ENCODE assay signal across 8 cellular contexts in genomic region chr18:13726972-13727331, GRCh38. TPM values are rescaled to one million over a fixed set of nuclear protein-coding genes. Genes with fewer than 3 reads are reported as not detected.
DNase-seq lines count a peak whose midpoint lies in the region; ATAC-seq and TF ChIP-seq lines count a peak whose summit lies in the region.

No MANE protein-coding gene starts in this region.

- 0% methylated on average over 3 of the region's 30 CpGs for WGBS in mammary epithelial cell (ENCODE audit: low coverage, missing lambda C conversion rate)

- ATAC-seq in HG03095 (IDR thresholded peaks at IDR 0.05; ENCODE audit: unreplicated experiment) (peak; percentile 9), left colon (peak; percentile 37)

- H4K20me1 ChIP-seq in mammary epithelial cell (ENCODE audit: insufficient read depth, low read length), result no peaks in the 10 kb centered on the region

- peak overlapping the region; percentile 91 to 98 (median 92) for H3K4me3 ChIP-seq in mammary epithelial cell (replicated peaks in 1 of 3; ENCODE audit: insufficient read depth in 1 of 3, low read depth in 2 of 3, low read length in 3 of 3)

- peak; percentile 13 for DNase-seq in stimulated activated CD8-positive, alpha-beta memory T cell treated with anti-CD3 and anti-CD28 coated beads, Interleukin-12 subunit alpha, Interleukin-12 subunit beta, amount 100 ng/mL, for 1 hour (ENCODE audit: low read depth)
- DNase-seq in stimulated activated CD8-positive, alpha-beta memory T cell treated with anti-CD3 and anti-CD28 coated beads, Interleukin-4, amount 100 ng/mL, for 48 hours, result no peak
- DNase-seq in RWPE1 (ENCODE audit: low spot score) (peak; percentile 40), mammary epithelial cell (peak; percentile 62), left colon (peak; percentile 61 to 66), KG1 (lab: John Stamatoyannopoulos, UW) (no peak)
- DNase-seq in stimulated activated CD4-positive, alpha-beta T cell treated with anti-CD3 and anti-CD28 coated beads, TNF-alpha, amount 100 ng/mL, for 24 hours (ENCODE audit: low read depth in 3 of 3), result peak in 2 of 3 experiments; percentile 1 to 12

- H3K27me3 ChIP-seq in mammary epithelial cell (ENCODE audit: insufficient read depth, low read length), result no peaks in the 10 kb centered on the region

- dilution Hi-C loops in mammary epithelial cell (cut with HindIII; ENCODE audit: low sequenced_read_pairs), result loop anchor here (10.0 kb wide), 1 partner anchor 172 kb away; no protein-coding TSS in a partner anchor

- CTCF ChIA-PET in RWPE1 (lab: Yijun Ruan, JAX) (interaction anchor here (0.6 kb wide), 1 partner anchor 87 kb away, joined by 5 read pairs; no protein-coding TSS in a partner anchor), mammary epithelial cell (lab: Charles Lee; ENCODE audit: low non-redundant PET) (no interaction called here)

- H3K79me2 ChIP-seq in mammary epithelial cell (ENCODE audit: insufficient read depth, low read length), result peaks cover 99% of the 10 kb centered on the region

- BruUV-seq in mammary epithelial cell (replicated peaks; lab: Mats Ljungman, UMichigan), result no TSS peak

- H3K9me3 ChIP-seq in mammary epithelial cell (replicated peaks; ENCODE audit: insufficient read depth, low read length), result no peaks in the 10 kb centered on the region

- POLR2A ChIA-PET in RWPE1 (lab: Yijun Ruan, JAX; ENCODE audit: low non-redundant PET), result no interaction called here

- H3K9ac ChIP-seq in mammary epithelial cell (ENCODE audit: insufficient read depth, low read length), result peak overlapping the region; percentile 99

- H3K4me1 ChIP-seq in mammary epithelial cell (ENCODE audit: insufficient read depth, low read length), result peaks cover 11% of the 10 kb centered on the region

- peaks cover 4% of the 10 kb centered on the region for H3K36me3 ChIP-seq in mammary epithelial cell (ENCODE audit: insufficient read depth, low read length)

- intact Hi-C loops in mammary epithelial cell (cut with micrococcal nuclease) (loop anchor here (1.0 to 5.0 kb wide), 6 partner anchors 17 to 780 kb away; partner anchors contain the start of gene SEH1L), left colon (cut with DNase I, micrococcal nuclease) (no loop called here)

- H3K27ac ChIP-seq in RWPE1 (peak overlapping the region; percentile 85), mammary epithelial cell (ENCODE audit: insufficient read depth, low read depth, low read length) (peak overlapping the region; percentile 97)

- H3K4me2 ChIP-seq in mammary epithelial cell (ENCODE audit: insufficient read depth, low read depth, low read length), result peak overlapping the region; percentile 78

- TF ChIP-seq CTCF in RWPE1 (conservative IDR thresholded peaks at IDR 0.05; ENCODE audit: low read depth), result no peak
- TF ChIP-seq CTCF in mammary epithelial cell (conservative IDR thresholded peaks at IDR 0.05 in 1 of 2, IDR thresholded peaks at IDR 0.05 in 1 of 2; ENCODE audit: extremely low read depth in 1 of 2, insufficient read depth in 1 of 2, low read depth in 1 of 2, low read length in 2 of 2), result no peak

- peak overlapping the region; percentile 82 for H2AFZ ChIP-seq in mammary epithelial cell (ENCODE audit: low read depth, low read length)

- in situ Hi-C loops in mammary epithelial cell (cut with MboI; ENCODE audit: low sequenced_read_pairs in 2 of 2), result no loop called here

RNA-seq across cellular contexts. Expression of gene RNMT, which starts 0.5 kb away (rescaled TPM):
- total RNA-seq in mammary epithelial cell (10 to 100 TPM; 32.8 to 37.6 TPM), left colon (10 to 100 TPM; 12.6 to 19.1 TPM)
- polyA plus RNA-seq in mammary epithelial cell, result 13.2 TPM
- polyA minus RNA-seq in mammary epithelial cell, result 6.7 TPM

RNA-seq across cellular contexts. Expression of gene FAM210A, which starts 0.6 kb away (rescaled TPM):
- total RNA-seq in mammary epithelial cell, result 10 to 100 TPM; 37.8 to 40.2 TPM
- 28.5 TPM for polyA plus RNA-seq in mammary epithelial cell
- 35.6 TPM for polyA minus RNA-seq in mammary epithelial cell
- 10 to 100 TPM; 14.8 to 14.9 TPM for total RNA-seq in left colon

Comparison
In these comparisons a context has a peak if more than half of its experiments do, and no peak if none do; other contexts are left out.
1. DNase-seq: peak in stimulated activated CD8-positive, alpha-beta memory T cell treated with anti-CD3 and anti-CD28 coated beads, Interleukin-12 subunit alpha, Interleukin-12 subunit beta, amount 100 ng/mL, for 1 hour (single experiment), RWPE1 (single experiment), mammary epithelial cell (single experiment), left colon (2 of 2) and stimulated activated CD4-positive, alpha-beta T cell treated with anti-CD3 and anti-CD28 coated beads, TNF-alpha, amount 100 ng/mL, for 24 hours (2 of 3); none in stimulated activated CD8-positive, alpha-beta memory T cell treated with anti-CD3 and anti-CD28 coated beads, Interleukin-4, amount 100 ng/mL, for 48 hours (single experiment) and KG1 (single experiment).